24 cellular contexts compared by ENCODE assay signal in genomic region chr16:82157836-82158235, GRCh38. TPM values are rescaled to one million over a fixed set of nuclear protein-coding genes. Genes with fewer than 3 reads are reported as not detected.
DNase-seq lines count a peak whose midpoint lies in the region; ATAC-seq and TF ChIP-seq lines count a peak whose summit lies in the region.
"Had no signal": no experiment of that assay in that cellular context is flagged by ENCODE, and none has a peak within 500 bp of the region (broad histone marks: within the 10 kb centered on the region; RNA-seq: fewer than 3 reads in every experiment).

No MANE protein-coding gene starts in this region.

- H3K27ac Mint-ChIP-seq in progenitor cell of endocrine pancreas = peak overlapping the region; percentile 29
- H3K27ac Mint-ChIP-seq in CD8-positive, alpha-beta memory T cell = peak overlapping the region in 1 of 8 donors; percentile 1
- H3K27ac Mint-ChIP-seq in natural killer cell = no peak overlapping the region
- H3K27ac Mint-ChIP-seq: CD4-positive, alpha-beta T cell; stimulated activated naive CD8-positive, alpha-beta T cell treated with anti-CD3 and anti-CD28 coated beads, Interleukin-15, Interleukin-2, amounts not matched to agents 100 ng/mL and 50 ng/mL, for 24 hours; type B pancreatic cell had no signal

- H3K27ac ChIP-seq in AG04450 (ENCODE audit: low read depth, low read length) (peak overlapping the region; percentile 13), MM.1S (ENCODE audit: low read length) (peak overlapping the region; percentile 59; the same call in 1 of the 2 replicates), esophagus squamous epithelium (peak overlapping the region; percentile 62 to 73 (median 70))
- H3K27ac ChIP-seq in CD8-positive, alpha-beta memory T cell (ENCODE audit: low read depth, low read length) = no peak overlapping the region
- H3K27ac ChIP-seq: dorsolateral prefrontal cortex, neutrophil had no signal

- TF ChIP-seq POLR2A in esophagus squamous epithelium (IDR thresholded peaks at IDR 0.05) = no peak

- H3K9me3 Mint-ChIP-seq in progenitor cell of endocrine pancreas (ENCODE audit: low read depth) (peaks cover 8% of the 10 kb centered on the region), natural killer cell (no peaks in the 10 kb centered on the region)
- no peaks in the 10 kb centered on the region for H3K9me3 Mint-ChIP-seq in CD8-positive, alpha-beta memory T cell
- H3K9me3 Mint-ChIP-seq: type B pancreatic cell had no signal

- H3K27me3 Mint-ChIP-seq in progenitor cell of endocrine pancreas (no peaks in the 10 kb centered on the region), natural killer cell (ENCODE audit: low read depth in 2 of 2) (no peaks in the 10 kb centered on the region)
- H3K27me3 Mint-ChIP-seq in CD8-positive, alpha-beta memory T cell = peaks cover 0 to 1% of the 10 kb centered on the region in 2 donors
- H3K27me3 Mint-ChIP-seq: CD4-positive, alpha-beta T cell; stimulated activated naive CD8-positive, alpha-beta T cell treated with anti-CD3 and anti-CD28 coated beads, Interleukin-15, Interleukin-2, amounts not matched to agents 100 ng/mL and 50 ng/mL, for 24 hours; type B pancreatic cell had no signal

- H3K36me3 ChIP-seq in MM.1S (replicated peaks; ENCODE audit: insufficient read depth, low read length) = no peaks in the 10 kb centered on the region
- H3K36me3 ChIP-seq in esophagus squamous epithelium = peaks cover 0 to 65% (median 7%) of the 10 kb centered on the region in 3 donors
- H3K36me3 ChIP-seq in CD8-positive, alpha-beta memory T cell (ENCODE audit: insufficient read depth, low read length) = peaks cover 18% of the 10 kb centered on the region

- H3K9ac ChIP-seq in MM.1S (ENCODE audit: low read length) = no peak overlapping the region

- no peak overlapping the region for H2AFZ ChIP-seq in MM.1S (ENCODE audit: low read length)

- H3K4me3 ChIP-seq in AG04450 (ENCODE audit: low read depth, low read length) (no peak overlapping the region), MM.1S (ENCODE audit: low read length) (no peak overlapping the region; the same call in 1 of the 2 replicates), esophagus squamous epithelium (no peak overlapping the region)
- no peak overlapping the region for H3K4me3 ChIP-seq in CD8-positive, alpha-beta memory T cell (ENCODE audit: low read length)
- H3K4me3 ChIP-seq: dorsolateral prefrontal cortex, lung had no signal

- CTCF ChIA-PET in AG04450 (lab: Charles Lee) = interaction anchor here (0.7 kb wide), 1 partner anchor 37 kb away, joined by 8 read pairs; no protein-coding TSS in a partner anchor
- CTCF ChIA-PET in CD8-positive, alpha-beta memory T cell (lab: Charles Lee) = no interaction called here

- no peaks in the 10 kb centered on the region for H3K9me2 ChIP-seq in MM.1S (replicated peaks; ENCODE audit: insufficient read depth, low read length)

- peaks cover 17% of the 10 kb centered on the region for H3F3A ChIP-seq in MM.1S (ENCODE audit: insufficient read depth, low read length)

- H3K36me3 Mint-ChIP-seq in progenitor cell of endocrine pancreas (ENCODE audit: insufficient read depth) = peaks cover 37% of the 10 kb centered on the region
- peaks cover 23 to 73% (median 36%) of the 10 kb centered on the region in 3 donors for H3K36me3 Mint-ChIP-seq in CD8-positive, alpha-beta memory T cell
- peaks cover 15% of the 10 kb centered on the region for H3K36me3 Mint-ChIP-seq in natural killer cell

- H3K4me1 Mint-ChIP-seq in progenitor cell of endocrine pancreas (ENCODE audit: low read depth) (peaks cover 3% of the 10 kb centered on the region), natural killer cell (peaks cover 21 to 30% of the 10 kb centered on the region in 2 donors)
- peaks cover 9 to 60% (median 39%) of the 10 kb centered on the region in 3 donors for H3K4me1 Mint-ChIP-seq in CD8-positive, alpha-beta memory T cell

- TF ChIP-seq CTCF in AG04450 (IDR thresholded peaks at IDR 0.05; ENCODE audit: low read depth, low read length) = no peak
- no peak for TF ChIP-seq CTCF in MM.1S (IDR thresholded peaks at IDR 0.05; ENCODE audit: low read length)
- TF ChIP-seq CTCF in esophagus squamous epithelium (IDR thresholded peaks at IDR 0.05) = no peak
- no peak for TF ChIP-seq CTCF in progenitor cell of endocrine pancreas (IDR thresholded peaks at IDR 0.05; ENCODE audit: unreplicated experiment)
- no peak for TF ChIP-seq CTCF in natural killer cell (IDR thresholded peaks at IDR 0.05)

- H4K20me1 ChIP-seq in MM.1S (ENCODE audit: insufficient read depth, low read length) = no peaks in the 10 kb centered on the region

- H3K4me3 Mint-ChIP-seq in progenitor cell of endocrine pancreas (ENCODE audit: low read depth) = no peak overlapping the region
- H3K4me3 Mint-ChIP-seq in CD8-positive, alpha-beta memory T cell = no peak overlapping the region
- no peak overlapping the region for H3K4me3 Mint-ChIP-seq in natural killer cell
- H3K4me3 Mint-ChIP-seq: activated naive CD4-positive, alpha-beta T cell treated with anti-CD3 and anti-CD28 coated beads for 36 hours; activated T-cell treated with anti-CD3 and anti-CD28 coated beads, Interleukin-2, amount 50 U/mL, for 4 hours; CD4-positive, alpha-beta T cell; stimulated activated naive CD8-positive, alpha-beta T cell treated with anti-CD3 and anti-CD28 coated beads, Interleukin-15, Interleukin-2, amounts not matched to agents 100 ng/mL and 50 ng/mL, for 24 hours; type B pancreatic cell had no signal

- ATAC-seq in left lobe of liver (no peak), natural killer cell (no peak)
- ATAC-seq: activated T-cell treated with anti-CD3 and anti-CD28 coated beads, Interleukin-2, amount 50 U/mL, for 4 hours had no signal

- POLR2A ChIA-PET in AG04450 (lab: Yijun Ruan, JAX) = no interaction called here
- POLR2A ChIA-PET in CD8-positive, alpha-beta memory T cell (lab: Charles Lee) = no interaction called here

- peaks cover 8% of the 10 kb centered on the region for H3K4me1 ChIP-seq in MM.1S (ENCODE audit: low read length)
- peaks cover 5 to 18% (median 7%) of the 10 kb centered on the region in 3 donors for H3K4me1 ChIP-seq in esophagus squamous epithelium
- H3K4me1 ChIP-seq in CD8-positive, alpha-beta memory T cell (ENCODE audit: insufficient read depth, low read length) = no peaks in the 10 kb centered on the region

- 51 to 71% methylated on average over 5 of the region's 5 CpGs for WGBS in esophagus squamous epithelium, 2 donors

- intact Hi-C loops in esophagus squamous epithelium (cut with DNase I) (no loop called here), natural killer cell (cut with micrococcal nuclease) (no loop called here)

- H3K4me2 ChIP-seq in MM.1S (ENCODE audit: low read depth, low read length) = peak overlapping the region; percentile 54; the same call in 1 of the 2 replicates

- DNase-seq in AG04450 (ENCODE audit: low read depth, low spot score) (no peak), MM.1S (peak; percentile 85), esophagus squamous epithelium (lab: John Stamatoyannopoulos, UW) (no peak), progenitor cell of endocrine pancreas (ENCODE audit: low spot score, unreplicated experiment) (no peak), activated gamma-delta T cell treated with Interleukin-2 at 50 U/mL for 16 hours (no peak), left lobe of liver (ENCODE audit: low spot score) (no peak), natural killer cell (no peak)
- no peak for DNase-seq in CD8-positive, alpha-beta memory T cell
- DNase-seq: activated CD4-positive, CD25-positive, alpha-beta regulatory T cell treated with anti-CD3 and anti-CD28 coated beads, Interleukin-2, amount 50 U/mL, for 72 hours; activated naive CD4-positive, alpha-beta T cell treated with anti-CD3 and anti-CD28 coated beads for 36 hours; activated T-cell treated with anti-CD3 and anti-CD28 coated beads, Interleukin-2, amount 50 U/mL, for 4 hours; CD4-positive, alpha-beta T cell; central memory CD4-positive, alpha-beta T cell; dorsolateral prefrontal cortex; hippocampal formation; NCI-H1092 treated with DMSO at 0.1 percent for 48 hours; NCI-H1930; NCI-H226; NCI-H748 treated with DMSO at 0.1 percent for 48 hours; retina had no signal

- H3K9me3 ChIP-seq in AG04450 (ENCODE audit: control insufficient read depth, insufficient read depth, low read length) (no peaks in the 10 kb centered on the region; the same call in 1 of the 2 replicates), MM.1S (replicated peaks; ENCODE audit: insufficient read depth, low read length) (no peaks in the 10 kb centered on the region), esophagus squamous epithelium (no peaks in the 10 kb centered on the region)
- H3K9me3 ChIP-seq in CD8-positive, alpha-beta memory T cell (ENCODE audit: low read length) = no peaks in the 10 kb centered on the region
- H3K9me3 ChIP-seq: neutrophil had no signal

- H3K79me2 ChIP-seq in MM.1S (ENCODE audit: low read length) = peaks cover 7% of the 10 kb centered on the region

- H3K27me3 ChIP-seq in AG04450 (ENCODE audit: control insufficient read depth, insufficient read depth, low read length) = no peaks in the 10 kb centered on the region
- no peaks in the 10 kb centered on the region for H3K27me3 ChIP-seq in MM.1S (replicated peaks; ENCODE audit: insufficient read depth, low read length)
- H3K27me3 ChIP-seq in esophagus squamous epithelium = no peaks in the 10 kb centered on the region
- H3K27me3 ChIP-seq in CD8-positive, alpha-beta memory T cell (ENCODE audit: insufficient read depth, low read length, poor library complexity, severe bottlenecking) = no peaks in the 10 kb centered on the region
- H3K27me3 ChIP-seq: dorsolateral prefrontal cortex, neutrophil had no signal

RNA-seq across cellular contexts. Expression of gene MPHOSPH6, which starts 12.2 kb away (rescaled TPM):
- 22.3 and 36.7 TPM in 2 replicates for polyA plus RNA-seq in AG04450 (2011; rRNA removed)
- polyA minus RNA-seq in AG04450 (2011; rRNA and poly(A)+ RNA removed) = 6.3 and 10.1 TPM in 2 replicates
- total RNA-seq in esophagus squamous epithelium = 10 to 100 TPM; 35.3 to 73.5 (median 51.9) TPM
- 41.6 and 41.9 TPM in 2 replicates for total RNA-seq in progenitor cell of endocrine pancreas
- 10 to 100 TPM; 47.0 to 51.6 TPM for total RNA-seq in CD8-positive, alpha-beta memory T cell
- 22.1 TPM for polyA plus RNA-seq in CD8-positive, alpha-beta memory T cell
- 7.1 TPM for total RNA-seq in left lobe of liver
- 10 to 100 TPM; 14.5 to 25.3 (median 15.5) TPM for total RNA-seq in natural killer cell
